Comparison of ENCODE assay signal across 16 cellular contexts in the genomic region with DNA sequence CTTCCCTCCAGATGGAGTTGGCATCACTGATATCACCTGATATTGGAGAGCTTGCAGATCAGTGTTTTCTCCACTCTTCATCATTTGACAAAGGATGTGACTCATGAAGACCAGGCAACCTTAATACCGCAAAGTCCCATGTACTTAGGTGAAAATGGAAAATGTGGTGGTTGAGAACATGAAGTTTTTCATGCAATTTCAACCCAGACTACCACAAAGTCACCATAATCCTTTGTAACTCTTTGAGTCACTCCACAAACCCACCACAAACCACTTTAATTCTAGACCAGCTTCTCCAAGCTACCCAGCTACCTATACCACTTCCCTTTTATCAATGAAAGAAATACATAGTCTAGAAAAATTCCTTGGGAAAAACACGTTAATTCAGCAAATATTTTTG. TPM values are rescaled to one million over a fixed set of nuclear protein-coding genes. Genes with fewer than 3 reads are reported as not detected.
A peak's percentile ranks its signal among the peaks of the same experiment; 100 is the strongest.
DNase-seq lines count a peak whose midpoint lies in the region; ATAC-seq and TF ChIP-seq lines count a peak whose summit lies in the region.
"Had no signal": no experiment of that assay in that cellular context is flagged by ENCODE, and none has a peak within 500 bp of the region (broad histone marks: within the 10 kb centered on the region; RNA-seq: fewer than 3 reads in every experiment).

No MANE protein-coding gene starts in this region.

- peak overlapping the region; percentile 39 for H3K4me3 Mint-ChIP-seq in activated CD8-positive, alpha-beta T cell treated with anti-CD3 and anti-CD28 coated beads, Interleukin-2, amount 10 ng/mL, durations not matched to agents 7 days and 5 days
- H3K4me3 Mint-ChIP-seq in natural killer cell (no peak overlapping the region), T-cell (no peak overlapping the region)
- H3K4me3 Mint-ChIP-seq: nephron had no signal

- ATAC-seq in activated CD8-positive, alpha-beta T cell treated with anti-CD3 and anti-CD28 coated beads, Interleukin-2, amount 10 ng/mL, durations not matched to agents 7 days and 5 days, result peak; percentile 78
- ATAC-seq in natural killer cell, result peak in 2 of 3 donors; percentile 26 to 30
- no peak for ATAC-seq in HG03520 (IDR thresholded peaks at IDR 0.05; ENCODE audit: unreplicated experiment)
- no peak for ATAC-seq in T-cell (replicated peaks in 1 of 4)
- ATAC-seq: A549, lower lobe of right lung had no signal

- H3K4me1 Mint-ChIP-seq in activated CD8-positive, alpha-beta T cell treated with anti-CD3 and anti-CD28 coated beads, Interleukin-2, amount 10 ng/mL, durations not matched to agents 7 days and 5 days (ENCODE audit: low read depth), result peaks cover 18% of the 10 kb centered on the region
- H3K4me1 Mint-ChIP-seq in natural killer cell (peaks cover 10 to 11% of the 10 kb centered on the region in 2 donors), T-cell (peaks cover 6 to 11% (median 8%) of the 10 kb centered on the region in 3 donors)
- H3K4me1 Mint-ChIP-seq: nephron had no signal

- POLR2A ChIA-PET in activated CD8-positive, alpha-beta T cell treated with anti-CD3 and anti-CD28 coated beads, Interleukin-2, amount 10 ng/mL, durations not matched to agents 7 days and 5 days (lab: Charles Lee), result no interaction called here
- POLR2A ChIA-PET in T-cell (lab: Charles Lee), result interaction anchor here in 1 of 2 donors (0.6 kb wide), 1 partner anchor 149 kb away, joined by 11 read pairs; the partner anchor contains the start of gene DEK

- TF ChIP-seq CTCF in natural killer cell (IDR thresholded peaks at IDR 0.05), result no peak

- H3K9me3 Mint-ChIP-seq in activated CD8-positive, alpha-beta T cell treated with anti-CD3 and anti-CD28 coated beads, Interleukin-2, amount 10 ng/mL, durations not matched to agents 7 days and 5 days (ENCODE audit: insufficient read depth), result no peaks in the 10 kb centered on the region
- H3K9me3 Mint-ChIP-seq in natural killer cell, result no peaks in the 10 kb centered on the region
- H3K9me3 Mint-ChIP-seq in T-cell, result no peaks in the 10 kb centered on the region

- DNase-seq in activated CD4-positive, alpha-beta T cell treated with anti-CD3 and anti-CD28 coated beads for 48 hours, result peak; percentile 6
- no peak for DNase-seq in activated CD4-positive, alpha-beta T cell treated with anti-CD3 and anti-CD28 coated beads, Interleukin-2, amount 50 U/mL, for 1 hour
- DNase-seq in M059J (ENCODE audit: low read depth) (peak; percentile 85), natural killer cell (no peak), NCI-H2171 (lab: John Stamatoyannopoulos, UW) (no peak), T-cell (no peak)
- DNase-seq in activated CD8-positive, alpha-beta T cell treated with anti-CD3 and anti-CD28 coated beads, Interleukin-2, amount 10 ng/mL, durations not matched to agents 7 days and 5 days, result peak; percentile 57
- DNase-seq: brain microvascular endothelial cell; effector CD4-positive, alpha-beta T cell; lower lobe of right lung; NCI-H2081 treated with DMSO at 0.1 percent for 48 hours; NCI-H774 had no signal

- intact Hi-C loops in natural killer cell (cut with micrococcal nuclease), result no loop called here

- H3K27me3 Mint-ChIP-seq in activated CD8-positive, alpha-beta T cell treated with anti-CD3 and anti-CD28 coated beads, Interleukin-2, amount 10 ng/mL, durations not matched to agents 7 days and 5 days (ENCODE audit: low read depth), result peaks cover 58% of the 10 kb centered on the region
- H3K27me3 Mint-ChIP-seq in natural killer cell (ENCODE audit: low read depth in 2 of 2) (peaks cover 5 to 13% of the 10 kb centered on the region in 2 donors), T-cell (peaks cover 18 to 27% of the 10 kb centered on the region in 2 donors)

- CTCF ChIA-PET in activated CD8-positive, alpha-beta T cell treated with anti-CD3 and anti-CD28 coated beads, Interleukin-2, amount 10 ng/mL, durations not matched to agents 7 days and 5 days (lab: Charles Lee), result interaction anchor here (0.7 kb wide), 1 partner anchor 10 kb away, joined by 3 read pairs; no protein-coding TSS in a partner anchor
- CTCF ChIA-PET in T-cell (lab: Charles Lee), result no interaction called here

- peak overlapping the region; percentile 3 for H3K27ac Mint-ChIP-seq in activated CD8-positive, alpha-beta T cell treated with anti-CD3 and anti-CD28 coated beads, Interleukin-2, amount 10 ng/mL, durations not matched to agents 7 days and 5 days
- H3K27ac Mint-ChIP-seq in natural killer cell, result peak overlapping the region in 1 of 2 donors; percentile 62
- no peak overlapping the region for H3K27ac Mint-ChIP-seq in T-cell
- H3K27ac Mint-ChIP-seq: nephron had no signal

- H3K36me3 Mint-ChIP-seq in activated CD8-positive, alpha-beta T cell treated with anti-CD3 and anti-CD28 coated beads, Interleukin-2, amount 10 ng/mL, durations not matched to agents 7 days and 5 days (ENCODE audit: low read depth), result no peaks in the 10 kb centered on the region
- H3K36me3 Mint-ChIP-seq in natural killer cell (no peaks in the 10 kb centered on the region), T-cell (no peaks in the 10 kb centered on the region)
- H3K36me3 Mint-ChIP-seq: CD4-positive, alpha-beta memory T cell had no signal

RNA-seq across cellular contexts. Expression of gene NHLRC1, which starts 7.1 kb away (rescaled TPM):
- 1.9 and 3.4 TPM in 2 replicates for total RNA-seq in M059J (2014; rRNA removed; shearing (Covaris generic))
- under 1 TPM; 0.21 to 0.32 TPM for total RNA-seq in activated CD8-positive, alpha-beta T cell treated with anti-CD3 and anti-CD28 coated beads, Interleukin-2, amount 10 ng/mL, durations not matched to agents 7 days and 5 days
- total RNA-seq in natural killer cell (under 1 TPM; 0.58 to 0.89 (median 0.68) TPM), T-cell (1 to 10 TPM in 2 of 5 donors, under 1 TPM in 3; 0.48 to 1.2 (median 0.99) TPM)

RNA-seq across cellular contexts. Expression of gene TPMT, which starts 39.5 kb away (rescaled TPM):
- 44.9 and 58.4 TPM in 2 replicates for total RNA-seq in M059J (2014; rRNA removed; shearing (Covaris generic))
- total RNA-seq in activated CD8-positive, alpha-beta T cell treated with anti-CD3 and anti-CD28 coated beads, Interleukin-2, amount 10 ng/mL, durations not matched to agents 7 days and 5 days, result 1 to 10 TPM; 6.1 to 6.4 TPM
- total RNA-seq in natural killer cell (10 to 100 TPM in 1 of 3 donors, 1 to 10 TPM in 2; 8.9 to 11.4 (median 9.6) TPM), T-cell (1 to 10 TPM; 4.2 to 6.5 (median 5.5) TPM)

RNA-seq across cellular contexts. Expression of gene KDM1B, which starts 39.9 kb away (rescaled TPM):
- 11.1 and 20.5 TPM in 2 replicates for total RNA-seq in M059J (2014; rRNA removed; shearing (Covaris generic))
- 1 to 10 TPM; 9.6 to 9.9 TPM for total RNA-seq in activated CD8-positive, alpha-beta T cell treated with anti-CD3 and anti-CD28 coated beads, Interleukin-2, amount 10 ng/mL, durations not matched to agents 7 days and 5 days
- 10 to 100 TPM; 12.7 to 13.3 (median 13.0) TPM for total RNA-seq in natural killer cell
- 10 to 100 TPM in 3 of 5 donors, 1 to 10 TPM in 2; 9.0 to 10.7 (median 10.4) TPM for total RNA-seq in T-cell

Comparison
In these comparisons a context has a peak if more than half of its experiments do, and no peak if none do; other contexts are left out.
1. DNase-seq: peak in activated CD4-positive, alpha-beta T cell treated with anti-CD3 and anti-CD28 coated beads for 48 hours (single experiment), M059J (single experiment) and activated CD8-positive, alpha-beta T cell treated with anti-CD3 and anti-CD28 coated beads, Interleukin-2, amount 10 ng/mL, durations not matched to agents 7 days and 5 days (single experiment); none in activated CD4-positive, alpha-beta T cell treated with anti-CD3 and anti-CD28 coated beads, Interleukin-2, amount 50 U/mL, for 1 hour (single experiment), natural killer cell (single experiment), NCI-H2171 (single experiment) and T-cell (0 of 34).
2. ATAC-seq: peak in activated CD8-positive, alpha-beta T cell treated with anti-CD3 and anti-CD28 coated beads, Interleukin-2, amount 10 ng/mL, durations not matched to agents 7 days and 5 days (single experiment) and natural killer cell (2 of 3); none in HG03520 (single experiment) and T-cell (0 of 4).